ENCODE assay signal across 17 cellular contexts in the genomic region with DNA sequence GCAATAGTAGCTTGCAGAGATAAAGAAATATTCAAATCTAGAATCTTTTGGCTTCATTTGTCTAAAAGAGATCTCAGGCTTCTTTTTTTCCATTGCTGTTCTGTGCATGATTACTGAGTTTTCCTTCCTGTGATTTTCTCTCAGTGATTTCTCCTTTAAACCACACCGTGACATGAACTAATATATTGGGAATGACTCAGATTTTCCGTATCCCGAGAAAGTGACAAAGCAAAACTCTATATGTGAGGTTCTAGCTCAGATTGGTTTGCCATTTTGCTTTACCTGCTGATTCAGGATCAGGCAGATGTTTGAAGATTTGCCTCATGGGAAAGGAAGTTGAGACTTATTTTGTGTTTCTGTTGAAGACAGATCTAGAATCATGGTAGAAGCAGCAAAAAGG. TPM values are rescaled to one million over a fixed set of nuclear protein-coding genes. Genes with fewer than 3 reads are reported as not detected.
DNase-seq lines count a peak whose midpoint lies in the region; ATAC-seq and FAIRE-seq lines count a peak whose summit lies in the region.
"Had no signal": no experiment of that assay in that cellular context is flagged by ENCODE, and none has a peak within 500 bp of the region (broad histone marks: within the 10 kb centered on the region; RNA-seq: fewer than 3 reads in every experiment).

No MANE protein-coding gene starts in this region.

- H3K36me3 ChIP-seq in mesodermal cell (ENCODE audit: control insufficient read depth, insufficient read depth, low read length) = no peaks in the 10 kb centered on the region
- H3K36me3 ChIP-seq: heart right ventricle, neural progenitor cell, right atrium auricular region had no signal

- DNase-seq in Daoy (ENCODE audit: low read depth) (peak; percentile 19), RCC 7860 (ENCODE audit: low spot score) (peak; percentile 82), dermis microvascular lymphatic vessel endothelial cell (ENCODE audit: low read depth in 2 of 2) (peak; percentile 26 to 83), NCI-H1417 (lab: John Stamatoyannopoulos, UW) (no peak), activated gamma-delta T cell (lab: John Stamatoyannopoulos, UW) (no peak)
- DNase-seq: activated CD4-positive, alpha-beta memory T cell treated with anti-CD3 and anti-CD28 coated beads, Interleukin-2, amount 10 ng/mL, durations not matched to agents 7 days and 5 days; activated T-cell treated with anti-CD3 and anti-CD28 coated beads, Interleukin-2, amount 50 U/mL, for 72 hours; cerebellar nuclear complex; heart right ventricle; mesendoderm had no signal

- WGBS in mesodermal cell (ENCODE audit: insufficient coverage in 2 of 2), 2 experiments = 83% methylated on average over 1 of the region's 3 CpGs; no CpG with 5 or more reads in 1 of the 2 experiments

- no peak for ATAC-seq in GM19023 (IDR thresholded peaks at IDR 0.05; ENCODE audit: unreplicated experiment)
- no peak for ATAC-seq in HG03139 (IDR thresholded peaks at IDR 0.05; ENCODE audit: unreplicated experiment)
- ATAC-seq: activated T-cell treated with anti-CD3 and anti-CD28 coated beads, Interleukin-2, amount 50 U/mL, for 72 hours; heart right ventricle had no signal

- no peaks in the 10 kb centered on the region for H3K9me3 ChIP-seq in mesodermal cell (ENCODE audit: control insufficient read depth, low read length)

- FAIRE-seq in RCC 7860 (lab: Jason Lieb, UNC) = peak; percentile 86
- FAIRE-seq: endometrium, islet of Langerhans had no signal

- no peaks in the 10 kb centered on the region for H3K4me1 ChIP-seq in mesodermal cell (ENCODE audit: control insufficient read depth, insufficient read depth, low read length, poor library complexity, severe bottlenecking)
- H3K4me1 ChIP-seq: right atrium auricular region had no signal

- H3K27ac ChIP-seq in mesodermal cell (ENCODE audit: low read depth, low read length, severe bottlenecking) = peak overlapping the region; percentile 13
- H3K27ac ChIP-seq: heart right ventricle, neural progenitor cell, right atrium auricular region had no signal

- no peak overlapping the region for H3K4me3 ChIP-seq in mesodermal cell (ENCODE audit: extremely low read depth, insufficient read depth, low read length, poor library complexity, severe bottlenecking)
- H3K4me3 ChIP-seq: heart right ventricle, neural progenitor cell, right atrium auricular region had no signal

RNA-seq across cellular contexts. Expression of a gene that starts 59.4 kb away (rescaled TPM):
- 7.9 and 16.3 TPM in 2 replicates for total RNA-seq in Daoy (2014; rRNA removed; shearing (Covaris generic))
- total RNA-seq in dermis microvascular lymphatic vessel endothelial cell = 13.2 and 14.4 TPM in 2 replicates
- 7.8 TPM for polyA plus RNA-seq in mesodermal cell (2013, experiment 1 of 2)
- 7.0 TPM for polyA plus RNA-seq in mesodermal cell (2013, experiment 2 of 2)

Comparison
In these comparisons a context has a peak if more than half of its experiments do, and no peak if none do; other contexts are left out.
1. DNase-seq: peak in Daoy (single experiment), RCC 7860 (single experiment) and dermis microvascular lymphatic vessel endothelial cell (2 of 2); none in NCI-H1417 (0 of 3) and activated gamma-delta T cell (single experiment).